28 cellular contexts compared by ENCODE assay signal in genomic region chr1:213362598-213362997, GRCh38.
"Had no signal": no experiment of that assay in that cellular context is flagged by ENCODE, and none has a peak within 500 bp of the region (broad histone marks: within the 10 kb centered on the region; RNA-seq: fewer than 3 reads in every experiment).

No MANE protein-coding gene starts in this region.

- DNase-seq: colonic mucosa; cortex of kidney; dermis blood vessel endothelial cell; dorsolateral prefrontal cortex; effector CD4-positive, alpha-beta T cell; effector CD8-positive, alpha-beta T cell; effector memory CD4-positive, alpha-beta T cell; effector memory CD8-positive, alpha-beta T cell; endodermal cell; erythroblast; esophagus squamous epithelium; foreskin fibroblast; foreskin keratinocyte; foreskin melanocyte; gastrocnemius medialis; glutamatergic neuron; head of caudate nucleus; heart left ventricle; heart right ventricle had no signal

- H3K27ac ChIP-seq: colonic mucosa, coronary artery, dorsolateral prefrontal cortex, epithelial cell of prostate, esophagus muscularis mucosa, esophagus squamous epithelium, foreskin keratinocyte, gastrocnemius medialis, gastroesophageal sphincter, heart left ventricle, heart right ventricle had no signal

- ATAC-seq: effector memory CD8-positive, alpha-beta T cell; esophagus mucosa; foreskin keratinocyte; gastrocnemius medialis; gastroesophageal sphincter; heart left ventricle; heart right ventricle had no signal

- H3K9me3 ChIP-seq: colonic mucosa, esophagus squamous epithelium, gastrocnemius medialis, heart right ventricle had no signal

- H3K27me3 ChIP-seq: colonic mucosa, dorsolateral prefrontal cortex, esophagus muscularis mucosa, esophagus squamous epithelium, foreskin keratinocyte, gastrocnemius medialis, gastroesophageal sphincter, heart right ventricle had no signal

- H3K4me3 ChIP-seq: colonic mucosa, coronary artery, dorsolateral prefrontal cortex, esophagus muscularis mucosa, esophagus squamous epithelium, gastrocnemius medialis, gastroesophageal sphincter, heart left ventricle, heart right ventricle had no signal

- H3K36me3 ChIP-seq: colonic mucosa, esophagus muscularis mucosa, esophagus squamous epithelium, gastrocnemius medialis, gastroesophageal sphincter, heart left ventricle, heart right ventricle had no signal

- H3K4me1 ChIP-seq: colonic mucosa, esophagus muscularis mucosa, esophagus squamous epithelium, foreskin keratinocyte, gastrocnemius medialis, gastroesophageal sphincter, heart left ventricle, heart right ventricle had no signal

- FAIRE-seq: colon, endometrium, endothelial cell of umbilical vein, frontal cortex had no signal
